In the genomic region with DNA sequence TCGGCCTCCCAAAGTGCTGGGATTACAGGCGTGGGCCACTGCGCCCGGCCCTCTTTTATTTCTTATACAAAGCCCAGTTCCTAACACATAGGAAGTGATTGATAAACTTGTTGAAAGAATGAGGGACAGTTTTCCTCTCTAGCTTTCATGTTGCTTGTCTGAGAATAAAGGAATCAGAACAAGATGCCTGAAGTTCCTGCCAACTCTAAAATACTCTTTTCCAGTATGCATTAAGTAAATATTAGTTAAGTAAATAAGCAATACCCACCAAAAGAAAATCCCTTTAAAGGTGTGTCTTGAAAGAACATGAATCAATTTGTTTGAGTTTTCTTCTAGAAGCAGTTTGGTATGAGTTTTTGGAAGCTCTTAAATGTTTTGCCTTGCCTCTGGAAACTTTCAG, we compare ENCODE assay signal across 19 cellular contexts. TPM values are rescaled to one million over a fixed set of nuclear protein-coding genes. Genes with fewer than 3 reads are reported as not detected.
"Had no signal": no experiment of that assay in that cellular context is flagged by ENCODE, and none has a peak within 500 bp of the region (broad histone marks: within the 10 kb centered on the region; RNA-seq: fewer than 3 reads in every experiment).

No MANE protein-coding gene starts in this region.

- H3K79me2 ChIP-seq: parathyroid adenoma had no signal

- H3K27ac Mint-ChIP-seq: activated naive CD4-positive, alpha-beta T cell treated with anti-CD3 and anti-CD28 coated beads for 36 hours; activated T-helper 17 cell treated with anti-CD3 and anti-CD28 coated beads, Interleukin-2, amount 50 U/mL, for 72 hours; endodermal cell; naive thymus-derived CD8-positive, alpha-beta T cell; stimulated activated memory B cell treated with anti-CD40 and anti-IgM and Interleukin-4, amounts not matched to agents 10 μg/mL and 1 μg/mL and 100 μg/mL, for 72 hours had no signal

- H3K27me3 ChIP-seq: brain microvascular endothelial cell, colonic mucosa, spleen had no signal

- H3K4me3 ChIP-seq: colonic mucosa, spleen, thoracic aorta had no signal

- H3K27me3 Mint-ChIP-seq: activated T-helper 17 cell treated with anti-CD3 and anti-CD28 coated beads, Interleukin-2, amount 50 U/mL, for 72 hours had no signal

- H3K9me3 ChIP-seq: colonic mucosa, spleen, thoracic aorta had no signal

- H3K9me3 Mint-ChIP-seq: activated naive CD4-positive, alpha-beta T cell treated with anti-CD3 and anti-CD28 coated beads for 36 hours; activated T-helper 17 cell treated with anti-CD3 and anti-CD28 coated beads, Interleukin-2, amount 50 U/mL, for 72 hours; central memory CD8-positive, alpha-beta T cell; endodermal cell; naive thymus-derived CD8-positive, alpha-beta T cell; stimulated activated memory B cell treated with anti-CD40 and anti-IgM and Interleukin-4, amounts not matched to agents 10 μg/mL and 1 μg/mL and 100 μg/mL, for 72 hours had no signal

- H3K36me3 ChIP-seq: brain microvascular endothelial cell, colonic mucosa, spleen, thoracic aorta, WERI-Rb-1 had no signal

- H2AFZ ChIP-seq: parathyroid adenoma had no signal

- H3K4me1 Mint-ChIP-seq: endodermal cell had no signal

- H3K4me3 Mint-ChIP-seq: activated naive CD4-positive, alpha-beta T cell treated with anti-CD3 and anti-CD28 coated beads for 36 hours; activated T-helper 17 cell treated with anti-CD3 and anti-CD28 coated beads, Interleukin-2, amount 50 U/mL, for 72 hours; central memory CD8-positive, alpha-beta T cell; endodermal cell; naive thymus-derived CD8-positive, alpha-beta T cell; stimulated activated memory B cell treated with anti-CD40 and anti-IgM and Interleukin-4, amounts not matched to agents 10 μg/mL and 1 μg/mL and 100 μg/mL, for 72 hours had no signal

- H3K27ac ChIP-seq: brain microvascular endothelial cell, colonic mucosa, parathyroid adenoma, spleen, thoracic aorta, WERI-Rb-1 had no signal

- H3K36me3 Mint-ChIP-seq: naive thymus-derived CD8-positive, alpha-beta T cell; stimulated activated memory B cell treated with anti-CD40 and anti-IgM and Interleukin-4, amounts not matched to agents 10 μg/mL and 1 μg/mL and 100 μg/mL, for 72 hours had no signal

- ATAC-seq: activated T-helper 17 cell treated with anti-CD3 and anti-CD28 coated beads, Interleukin-2, amount 50 U/mL, for 72 hours; naive thymus-derived CD8-positive, alpha-beta T cell; stimulated activated memory B cell treated with anti-CD40 and anti-IgM and Interleukin-4, amounts not matched to agents 10 μg/mL and 1 μg/mL and 100 μg/mL, for 72 hours had no signal

- DNase-seq: activated CD4-positive, alpha-beta T cell treated with anti-CD3 and anti-CD28 coated beads for 1 hour; activated CD4-positive, alpha-beta T cell treated with anti-CD3 and anti-CD28 coated beads, Interleukin-2, amount 50 U/mL, for 48 hours; activated naive CD4-positive, alpha-beta T cell treated with anti-CD3 and anti-CD28 coated beads for 36 hours; anterior cingulate cortex; brain microvascular endothelial cell; colonic mucosa; endodermal cell; erythroblast; mesendoderm; naive thymus-derived CD8-positive, alpha-beta T cell; spleen; stimulated activated CD4-positive, alpha-beta T cell treated with anti-CD3 and anti-CD28 coated beads, Interleukin-4, amount 100 ng/mL, for 4 hours; WERI-Rb-1 had no signal

- H3K9ac ChIP-seq: parathyroid adenoma had no signal

RNA-seq across cellular contexts. Expression of gene SCNN1A, which starts 45.0 kb away (rescaled TPM):
- total RNA-seq: glomerular endothelial cell had no signal
